In genomic region chr2:19898592-19899329, GRCh38 we compare ENCODE assay signal across 14 cellular contexts. TPM values are rescaled to one million over a fixed set of nuclear protein-coding genes. Genes with fewer than 3 reads are reported as not detected.
A peak's percentile ranks its signal among the peaks of the same experiment; 100 is the strongest.
DNase-seq lines count a peak whose midpoint lies in the region; ATAC-seq and TF ChIP-seq lines count a peak whose summit lies in the region.
"Had no signal": no experiment of that assay in that cellular context is flagged by ENCODE, and none has a peak within 500 bp of the region (broad histone marks: within the 10 kb centered on the region; RNA-seq: fewer than 3 reads in every experiment).

No MANE protein-coding gene starts in this region.

- WGBS in sigmoid colon, 2 donors, result 80 to 85% methylated on average over 7 of the region's 7 CpGs

- POLR2A ChIA-PET in PC-9 (lab: Charles Lee; ENCODE audit: unreplicated experiment), result no interaction called here
- POLR2A ChIA-PET in A673 (lab: Charles Lee; ENCODE audit: low non-redundant PET), result no interaction called here

- H4K20me1 ChIP-seq in PC-9 (ENCODE audit: insufficient read depth), result no peaks in the 10 kb centered on the region; the same call in 1 of the 2 replicates

- peak overlapping the region; percentile 26 for H3K4me2 ChIP-seq in PC-9

- 0 out of 2 replicates have a peak, but pooled peaks cover 10% of the 10 kb centered on the region for H3K36me3 ChIP-seq in PC-9 (ENCODE audit: low read depth)
- no peaks in the 10 kb centered on the region for H3K36me3 ChIP-seq in sigmoid colon
- no peaks in the 10 kb centered on the region for H3K36me3 ChIP-seq in A673 (ENCODE audit: insufficient read depth, low read length, poor library complexity, severe bottlenecking)
- H3K36me3 ChIP-seq: right atrium auricular region, uterus had no signal

- H3F3A ChIP-seq in PC-9 (ENCODE audit: insufficient read depth, low read depth), result peaks cover 8% of the 10 kb centered on the region

- H3K9me2 ChIP-seq in PC-9 (ENCODE audit: insufficient read depth), result no peaks in the 10 kb centered on the region

- peak overlapping the region; percentile 16 for H3K27ac Mint-ChIP-seq in stimulated activated naive CD8-positive, alpha-beta T cell treated with anti-CD3 and anti-CD28 coated beads, Interleukin-15, Interleukin-2, amounts not matched to agents 100 ng/mL and 50 ng/mL, for 24 hours

- H3K9me3 Mint-ChIP-seq in stimulated activated naive CD8-positive, alpha-beta T cell treated with anti-CD3 and anti-CD28 coated beads, Interleukin-15, Interleukin-2, amounts not matched to agents 100 ng/mL and 50 ng/mL, for 24 hours, result no peaks in the 10 kb centered on the region

- CTCF ChIA-PET in PC-9 (lab: Charles Lee), result interaction anchor here (0.6 kb wide), 1 partner anchor 748 kb away, joined by 3 read pairs; no protein-coding TSS in a partner anchor
- CTCF ChIA-PET in A673 (lab: Charles Lee), result no interaction called here

- H3K27me3 ChIP-seq in PC-9 (ENCODE audit: insufficient read depth, low read depth) (no peaks in the 10 kb centered on the region), sigmoid colon (no peaks in the 10 kb centered on the region), A673 (replicated peaks; ENCODE audit: insufficient read depth, low read depth, low read length, poor library complexity) (no peaks in the 10 kb centered on the region)
- H3K27me3 ChIP-seq: heart left ventricle, right atrium auricular region, uterus had no signal

- peaks cover 10% of the 10 kb centered on the region for H3K36me3 Mint-ChIP-seq in stimulated activated naive CD8-positive, alpha-beta T cell treated with anti-CD3 and anti-CD28 coated beads, Interleukin-15, Interleukin-2, amounts not matched to agents 100 ng/mL and 50 ng/mL, for 24 hours (ENCODE audit: low read depth)

- peaks cover 56% of the 10 kb centered on the region for H3K79me2 ChIP-seq in PC-9 (ENCODE audit: low read depth)

- H3K27me3 Mint-ChIP-seq in stimulated activated naive CD8-positive, alpha-beta T cell treated with anti-CD3 and anti-CD28 coated beads, Interleukin-15, Interleukin-2, amounts not matched to agents 100 ng/mL and 50 ng/mL, for 24 hours, result no peaks in the 10 kb centered on the region

- H2AFZ ChIP-seq in PC-9, result no peak overlapping the region

- H3K4me3 ChIP-seq in PC-9 (no peak overlapping the region; the same call in 1 of the 2 replicates), fibroblast of villous mesenchyme (ENCODE audit: low read depth, low read length) (peak overlapping the region; percentile 16), sigmoid colon (no peak overlapping the region), A673 (ENCODE audit: low read depth, low read length, poor library complexity, severe bottlenecking) (no peak overlapping the region)
- H3K4me3 ChIP-seq: right atrium auricular region, uterus had no signal

- peak overlapping the region; percentile 57 for H3K4me3 Mint-ChIP-seq in stimulated activated naive CD8-positive, alpha-beta T cell treated with anti-CD3 and anti-CD28 coated beads, Interleukin-15, Interleukin-2, amounts not matched to agents 100 ng/mL and 50 ng/mL, for 24 hours

- H3K4me1 Mint-ChIP-seq in stimulated activated naive CD8-positive, alpha-beta T cell treated with anti-CD3 and anti-CD28 coated beads, Interleukin-15, Interleukin-2, amounts not matched to agents 100 ng/mL and 50 ng/mL, for 24 hours (ENCODE audit: low read depth), result peaks cover 72% of the 10 kb centered on the region

- TF ChIP-seq CTCF in PC-9 (conservative IDR thresholded peaks at IDR 0.05) (no peak), fibroblast of villous mesenchyme (IDR thresholded peaks at IDR 0.05; ENCODE audit: insufficient read depth, low read depth, low read length) (no peak), sigmoid colon (IDR thresholded peaks at IDR 0.05) (no peak), A673 (conservative IDR thresholded peaks at IDR 0.05; ENCODE audit: low read depth, low read length) (no peak)

- H3K4me1 ChIP-seq in PC-9 (replicated peaks; ENCODE audit: insufficient read depth), result peaks cover 41% of the 10 kb centered on the region
- H3K4me1 ChIP-seq in sigmoid colon, result peaks cover 0 to 63% (median 45%) of the 10 kb centered on the region in 4 donors
- peaks cover 28% of the 10 kb centered on the region for H3K4me1 ChIP-seq in A673 (ENCODE audit: insufficient read depth, low read length, poor library complexity, severe bottlenecking)

- BruUV-seq in PC-9 (replicated peaks; lab: Mats Ljungman, UMichigan) (no TSS peak), A673 (replicated peaks; lab: Mats Ljungman, UMichigan) (no TSS peak)

- ATAC-seq in stimulated activated naive CD8-positive, alpha-beta T cell treated with anti-CD3 and anti-CD28 coated beads, Interleukin-15, Interleukin-2, amounts not matched to agents 100 U/mL and 50 U/mL, for 24 hours, result no peak
- no peak for ATAC-seq in HG03175 (IDR thresholded peaks at IDR 0.05; ENCODE audit: unreplicated experiment)
- ATAC-seq: heart left ventricle had no signal

- no peak overlapping the region for H3K27ac ChIP-seq in PC-9
- H3K27ac ChIP-seq in sigmoid colon, result no peak overlapping the region
- no peak overlapping the region for H3K27ac ChIP-seq in A673 (ENCODE audit: low read depth, low read length, poor library complexity, severe bottlenecking)
- H3K27ac ChIP-seq: heart left ventricle, right atrium auricular region, uterus had no signal

- intact Hi-C loops in PC-9 (cut with micrococcal nuclease; ENCODE audit: unreplicated experiment), result no loop called here
- intact Hi-C loops in sigmoid colon (cut with DNase I), result no loop called here
- intact Hi-C loops in A673 (cut with micrococcal nuclease; ENCODE audit: unreplicated experiment), result no loop called here

- DNase-seq in stimulated activated naive CD8-positive, alpha-beta T cell treated with anti-CD3 and anti-CD28 coated beads, Interleukin-15, Interleukin-2, amounts not matched to agents 100 U/mL and 50 U/mL, for 24 hours, result no peak
- DNase-seq in PC-9 (no peak), fibroblast of villous mesenchyme (ENCODE audit: low read depth) (no peak), NCI-H446 treated with DMSO at 0.1 percent for 48 hours (lab: John Stamatoyannopoulos, UW) (no peak), sigmoid colon (no peak), A673 (ENCODE audit: low spot score) (no peak)
- DNase-seq: amniotic stem cell; Calu3; effector CD4-positive, alpha-beta T cell; heart left ventricle; uterus had no signal

- TF ChIP-seq POLR2A in sigmoid colon (IDR thresholded peaks at IDR 0.05), result no peak

- no peak for TF ChIP-seq EP300 in sigmoid colon (IDR thresholded peaks at IDR 0.05)

- H3K9me3 ChIP-seq in PC-9 (ENCODE audit: insufficient read depth, low read depth), result no peaks in the 10 kb centered on the region
- no peaks in the 10 kb centered on the region for H3K9me3 ChIP-seq in sigmoid colon
- H3K9me3 ChIP-seq in A673 (ENCODE audit: low read depth, low read length, poor library complexity, severe bottlenecking), result no peaks in the 10 kb centered on the region
- H3K9me3 ChIP-seq: heart left ventricle, right atrium auricular region, uterus had no signal

RNA-seq across cellular contexts. Expression of gene TTC32, which starts 3.0 kb away (rescaled TPM):
- 27.9 and 36.2 TPM in 2 replicates for total RNA-seq in PC-9 (2021)
- 8.1 and 9.9 TPM in 2 replicates for total RNA-seq in fibroblast of villous mesenchyme
- 10 to 100 TPM in 3 of 4 donors, 1 to 10 TPM in 1; 7.3 to 20.5 (median 12.8) TPM for total RNA-seq in sigmoid colon
- 10 to 100 TPM; 11.1 to 21.6 (median 16.2) TPM for polyA plus RNA-seq in sigmoid colon
- 11.5 and 16.1 TPM in 2 replicates for total RNA-seq in A673 (2021)
